8 cellular contexts compared by ENCODE assay signal in genomic region chr11:65428578-65429068, GRCh38. TPM values are rescaled to one million over a fixed set of nuclear protein-coding genes. Genes with fewer than 3 reads are reported as not detected.
A peak's percentile ranks its signal among the peaks of the same experiment; 100 is the strongest.
DNase-seq lines count a peak whose midpoint lies in the region; ATAC-seq and TF ChIP-seq lines count a peak whose summit lies in the region.

No MANE protein-coding gene starts in this region.

- H3K27ac Mint-ChIP-seq in stimulated activated naive CD8-positive, alpha-beta T cell treated with anti-CD3 and anti-CD28 coated beads, Interleukin-15, Interleukin-2, amounts not matched to agents 100 ng/mL and 50 ng/mL, for 24 hours, result peak overlapping the region; percentile 100

- peak overlapping the region; percentile 99 for H3K4me3 Mint-ChIP-seq in stimulated activated naive CD8-positive, alpha-beta T cell treated with anti-CD3 and anti-CD28 coated beads, Interleukin-15, Interleukin-2, amounts not matched to agents 100 ng/mL and 50 ng/mL, for 24 hours

- peaks cover 95% of the 10 kb centered on the region for H3K4me1 Mint-ChIP-seq in stimulated activated naive CD8-positive, alpha-beta T cell treated with anti-CD3 and anti-CD28 coated beads, Interleukin-15, Interleukin-2, amounts not matched to agents 100 ng/mL and 50 ng/mL, for 24 hours (ENCODE audit: low read depth)

- peak overlapping the region; percentile 100 for H3K27ac ChIP-seq in breast epithelium

- H3K4me1 ChIP-seq in breast epithelium (peaks cover 0 to 4% of the 10 kb centered on the region in 2 donors), mononuclear cell (ENCODE audit: insufficient read depth, low read length) (peaks cover 61% of the 10 kb centered on the region)

- H3K27me3 ChIP-seq in breast epithelium, result no peaks in the 10 kb centered on the region
- no peaks in the 10 kb centered on the region for H3K27me3 ChIP-seq in mononuclear cell (ENCODE audit: insufficient read depth, low read length)

- no peaks in the 10 kb centered on the region for H3K27me3 Mint-ChIP-seq in stimulated activated naive CD8-positive, alpha-beta T cell treated with anti-CD3 and anti-CD28 coated beads, Interleukin-15, Interleukin-2, amounts not matched to agents 100 ng/mL and 50 ng/mL, for 24 hours

- no peak for DNase-seq in stimulated activated naive CD8-positive, alpha-beta T cell treated with anti-CD3 and anti-CD28 coated beads, Interleukin-15, Interleukin-2, amounts not matched to agents 100 U/mL and 50 U/mL, for 24 hours
- DNase-seq in breast epithelium (ENCODE audit: low spot score in 2 of 2), result peak in 1 of 2 donors; percentile 58
- no peak for DNase-seq in pons (ENCODE audit: low spot score)
- DNase-seq in NCI-H187 (lab: John Stamatoyannopoulos, UW), result no peak

- H3K9me3 Mint-ChIP-seq in stimulated activated naive CD8-positive, alpha-beta T cell treated with anti-CD3 and anti-CD28 coated beads, Interleukin-15, Interleukin-2, amounts not matched to agents 100 ng/mL and 50 ng/mL, for 24 hours, result no peaks in the 10 kb centered on the region

- peaks cover 64% of the 10 kb centered on the region for H3K36me3 Mint-ChIP-seq in stimulated activated naive CD8-positive, alpha-beta T cell treated with anti-CD3 and anti-CD28 coated beads, Interleukin-15, Interleukin-2, amounts not matched to agents 100 ng/mL and 50 ng/mL, for 24 hours (ENCODE audit: low read depth)

- intact Hi-C loops in breast epithelium (cut with DNase I; ENCODE audit: low total_unique reads), result no loop called here

- H3K36me3 ChIP-seq in breast epithelium, result no peaks in the 10 kb centered on the region

- ATAC-seq in stimulated activated naive CD8-positive, alpha-beta T cell treated with anti-CD3 and anti-CD28 coated beads, Interleukin-15, Interleukin-2, amounts not matched to agents 100 U/mL and 50 U/mL, for 24 hours, result no peak
- no peak for ATAC-seq in HG03565 (IDR thresholded peaks at IDR 0.05; ENCODE audit: unreplicated experiment)
- no peak for ATAC-seq in HG02885 (IDR thresholded peaks at IDR 0.05; ENCODE audit: poor library complexity, unreplicated experiment)

- H3K9me3 ChIP-seq in breast epithelium, result no peaks in the 10 kb centered on the region
- H3K9me3 ChIP-seq in mononuclear cell (ENCODE audit: low read depth, low read length), result no peaks in the 10 kb centered on the region

- peak overlapping the region; percentile 93 to 96 (median 95) for H3K4me3 ChIP-seq in breast epithelium
- H3K4me3 ChIP-seq in mononuclear cell (ENCODE audit: low read length), result peak overlapping the region; percentile 20

- TF ChIP-seq POLR2A in breast epithelium (IDR thresholded peaks at IDR 0.05), result peak; percentile 45

- no peak for TF ChIP-seq CTCF in breast epithelium (IDR thresholded peaks at IDR 0.05)

RNA-seq across cellular contexts. Expression of gene NEAT1, which starts 6.0 kb away (rescaled TPM):
- total RNA-seq in breast epithelium (100 to 1,000 TPM; 323 to 391 (median 351) TPM), mononuclear cell (198 TPM)

RNA-seq across cellular contexts. Expression of gene FRMD8, which starts 42.2 kb away (rescaled TPM):
- 10 to 100 TPM; 22.9 to 57.0 (median 49.0) TPM for total RNA-seq in breast epithelium
- total RNA-seq in mononuclear cell, result 23.1 TPM

RNA-seq across cellular contexts. Expression of gene SLC25A45, which starts 46.2 kb away (rescaled TPM):
- total RNA-seq in breast epithelium, result 1 to 10 TPM; 5.4 to 9.1 (median 6.6) TPM
- 12.6 TPM for total RNA-seq in mononuclear cell
